25 cellular contexts compared by ENCODE assay signal in genomic region chr20:56348746-56349145, GRCh38. TPM values are rescaled to one million over a fixed set of nuclear protein-coding genes. Genes with fewer than 3 reads are reported as not detected.
DNase-seq lines count a peak whose midpoint lies in the region; ATAC-seq and TF ChIP-seq lines count a peak whose summit lies in the region.
"Had no signal": no experiment of that assay in that cellular context is flagged by ENCODE, and none has a peak within 500 bp of the region (broad histone marks: within the 10 kb centered on the region; RNA-seq: fewer than 3 reads in every experiment).

No MANE protein-coding gene starts in this region.

- H3K4me1 Mint-ChIP-seq in GM23338 (peaks cover 16% of the 10 kb centered on the region), brain (peaks cover 24% of the 10 kb centered on the region), nephron (peaks cover 13% of the 10 kb centered on the region)
- H3K4me1 Mint-ChIP-seq in effector memory CD8-positive, alpha-beta T cell (ENCODE audit: low read depth in 2 of 2) = peaks cover 0 to 5% of the 10 kb centered on the region in 2 donors
- H3K4me1 Mint-ChIP-seq: activated T-helper 17 cell treated with anti-CD3 and anti-CD28 coated beads, Interleukin-2, amount 50 U/mL, for 72 hours had no signal

- TF ChIP-seq CTCF in 22Rv1 (IDR thresholded peaks at IDR 0.05) (no peak), GM23338 (conservative IDR thresholded peaks at IDR 0.05; ENCODE audit: low read depth in 2 of 2) (no peak), brain (conservative IDR thresholded peaks at IDR 0.05) (no peak), nephron (IDR thresholded peaks at IDR 0.05; ENCODE audit: unreplicated experiment in 3 of 3) (no peak)

- H4K20me1 ChIP-seq in GM23338 (replicated peaks; ENCODE audit: insufficient read depth) = no peaks in the 10 kb centered on the region

- in situ Hi-C loops in ACHN (cut with HindIII; ENCODE audit: low pct_ligation_motif_present, low pct_unique_long_range_greater_than_20kb, low sequenced_read_pairs) = no loop called here

- no peak for DNase-seq in GM23338 (ENCODE audit: low spot score)
- DNase-seq in ACHN = no peak
- no peak for DNase-seq in effector memory CD8-positive, alpha-beta T cell
- DNase-seq: activated CD4-positive, alpha-beta memory T cell treated with anti-CD3 and anti-CD28 coated beads, Interleukin-2, amount 10 ng/mL, durations not matched to agents 7 days and 5 days; activated CD8-positive, alpha-beta memory T cell treated with anti-CD3 and anti-CD28 coated beads, Interleukin-2, amount 50 U/mL, for 4 hours; anterior cingulate cortex; CD4-positive, alpha-beta T cell; cortex of kidney; lower lobe of right lung; natural killer cell; NCI-H1436; NCI-H446; NCI-H774; Peyer's patch; SHP77 treated with DMSO at 0.1 percent for 48 hours; stimulated activated naive CD4-positive, alpha-beta T cell had no signal

- peaks cover 16% of the 10 kb centered on the region for H3K4me1 ChIP-seq in GM23338 (ENCODE audit: insufficient read depth)

- no peak overlapping the region for H2AFZ ChIP-seq in GM23338

- H3K27ac ChIP-seq in 22Rv1 (peak overlapping the region; percentile 41), GM23338 (ENCODE audit: low read depth) (no peak overlapping the region)
- H3K27ac ChIP-seq: gastroesophageal sphincter, lower lobe of right lung, Peyer's patch had no signal

- ATAC-seq in GM23338 (no peak), HG03135 (IDR thresholded peaks at IDR 0.05; ENCODE audit: unreplicated experiment) (no peak), GM21717 (IDR thresholded peaks at IDR 0.05; ENCODE audit: unreplicated experiment) (no peak)
- ATAC-seq in effector memory CD8-positive, alpha-beta T cell (replicated peaks) = no peak
- ATAC-seq: activated T-helper 17 cell treated with anti-CD3 and anti-CD28 coated beads, Interleukin-2, amount 50 U/mL, for 72 hours; gastroesophageal sphincter; lower lobe of right lung; natural killer cell had no signal

- H3K27me3 Mint-ChIP-seq in GM23338 (ENCODE audit: insufficient read depth, low read depth, poor library complexity) (peaks cover 30% of the 10 kb centered on the region), brain (peaks cover 11% of the 10 kb centered on the region), nephron (ENCODE audit: low read depth) (peaks cover 46% of the 10 kb centered on the region)
- H3K27me3 Mint-ChIP-seq in effector memory CD8-positive, alpha-beta T cell = peaks cover 48 to 77% of the 10 kb centered on the region in 2 donors

- no peaks in the 10 kb centered on the region for H3F3A ChIP-seq in GM23338 (replicated peaks; ENCODE audit: low read depth)

- no peak overlapping the region; the same call in 2 of the 3 replicates for H3K4me3 Mint-ChIP-seq in GM23338
- H3K4me3 Mint-ChIP-seq in brain = peak overlapping the region in 3 of 5 experiments; percentile 59 to 73 (median 62)
- no peak overlapping the region for H3K4me3 Mint-ChIP-seq in nephron
- no peak overlapping the region for H3K4me3 Mint-ChIP-seq in effector memory CD8-positive, alpha-beta T cell
- H3K4me3 Mint-ChIP-seq: activated CD4-positive, alpha-beta memory T cell treated with anti-CD3 and anti-CD28 coated beads, Interleukin-2, amount 10 ng/mL, durations not matched to agents 7 days and 5 days; activated naive CD8-positive, alpha-beta T cell; activated T-helper 17 cell treated with anti-CD3 and anti-CD28 coated beads, Interleukin-2, amount 50 U/mL, for 72 hours; CD4-positive, alpha-beta T cell; natural killer cell had no signal

- no peaks in the 10 kb centered on the region for H3K79me2 ChIP-seq in GM23338 (replicated peaks; ENCODE audit: insufficient read depth)

- no peaks in the 10 kb centered on the region for H3K9me2 ChIP-seq in GM23338 (ENCODE audit: insufficient read depth)

- H3K9me3 Mint-ChIP-seq in GM23338 = no peaks in the 10 kb centered on the region; the same call in 2 of the 3 replicates
- H3K9me3 Mint-ChIP-seq in brain = peaks cover 0 to 3% (median 0%) of the 10 kb centered on the region in 5 experiments
- no peaks in the 10 kb centered on the region for H3K9me3 Mint-ChIP-seq in nephron
- no peaks in the 10 kb centered on the region for H3K9me3 Mint-ChIP-seq in effector memory CD8-positive, alpha-beta T cell
- H3K9me3 Mint-ChIP-seq: activated CD4-positive, alpha-beta memory T cell treated with anti-CD3 and anti-CD28 coated beads, Interleukin-2, amount 10 ng/mL, durations not matched to agents 7 days and 5 days; activated T-helper 17 cell treated with anti-CD3 and anti-CD28 coated beads, Interleukin-2, amount 50 U/mL, for 72 hours; CD4-positive, alpha-beta T cell; natural killer cell had no signal

- H3K36me3 Mint-ChIP-seq in GM23338 (ENCODE audit: low read depth) (no peaks in the 10 kb centered on the region), brain (no peaks in the 10 kb centered on the region), nephron (ENCODE audit: low read depth) (no peaks in the 10 kb centered on the region)
- no peaks in the 10 kb centered on the region for H3K36me3 Mint-ChIP-seq in effector memory CD8-positive, alpha-beta T cell (ENCODE audit: insufficient read depth)
- H3K36me3 Mint-ChIP-seq: activated naive CD8-positive, alpha-beta T cell; natural killer cell had no signal

- H3K36me3 ChIP-seq in GM23338 (ENCODE audit: insufficient read depth) = no peaks in the 10 kb centered on the region
- H3K36me3 ChIP-seq: gastroesophageal sphincter, HAP-1, lower lobe of right lung, Peyer's patch had no signal

- no peak overlapping the region for H3K27ac Mint-ChIP-seq in GM23338
- H3K27ac Mint-ChIP-seq in brain = peak overlapping the region in 2 of 5 experiments; percentile 71 to 77
- peak overlapping the region; percentile 1 to 78 (median 65) for H3K27ac Mint-ChIP-seq in nephron
- H3K27ac Mint-ChIP-seq in effector memory CD8-positive, alpha-beta T cell = no peak overlapping the region
- H3K27ac Mint-ChIP-seq: activated CD4-positive, alpha-beta memory T cell treated with anti-CD3 and anti-CD28 coated beads, Interleukin-2, amount 10 ng/mL, durations not matched to agents 7 days and 5 days; activated naive CD8-positive, alpha-beta T cell; activated T-helper 17 cell treated with anti-CD3 and anti-CD28 coated beads, Interleukin-2, amount 50 U/mL, for 72 hours; CD4-positive, alpha-beta T cell; natural killer cell had no signal

- peak overlapping the region; percentile 50; the same call in 1 of the 2 replicates for H3K4me2 ChIP-seq in GM23338

- H3K4me3 ChIP-seq in GM23338 = no peak overlapping the region
- H3K4me3 ChIP-seq: gastroesophageal sphincter, HAP-1, lower lobe of right lung, Peyer's patch had no signal

- peaks cover 60% of the 10 kb centered on the region for H3K27me3 ChIP-seq in GM23338 (ENCODE audit: insufficient read depth)
- H3K27me3 ChIP-seq: Peyer's patch had no signal

TF ChIP-seq in GM23338, 12 proteins besides CTCF, POLR2A, EP300 and RAD21:
- no peak for TF ChIP-seq CREB1 (CRISPR knock-in tag; IDR thresholded peaks at IDR 0.05; ENCODE audit: low read depth)
- TF ChIP-seq POLR2AphosphoS5 (IDR thresholded peaks at IDR 0.05; ENCODE audit: low read depth) = no peak
- TF ChIP-seq NANOG (IDR thresholded peaks at IDR 0.05; ENCODE audit: borderline replicate concordance) = no peak
- no peak for TF ChIP-seq EZH2 (IDR thresholded peaks at IDR 0.05; ENCODE audit: low read depth, unreplicated experiment)
TF ChIP-seq in GM23338: peak in this region for 0.

RNA-seq across cellular contexts. Expression of gene FAM210B, which starts 10.0 kb away (rescaled TPM):
- total RNA-seq in GM23338 (2014; rRNA removed; shearing (Covaris generic)) = 15.7 and 16.2 TPM in 2 replicates
- 14.6 and 15.4 TPM in 2 replicates for polyA plus RNA-seq in GM23338 (2016; fragmentation: Nextera tagmentation; extraction: Ambion mirVana)
- 191 TPM for polyA plus RNA-seq in brain (ENCODE audit: insufficient read depth, low read depth, low replicate concordance)

RNA-seq across cellular contexts. Expression of gene AURKA, which starts 43.3 kb away (rescaled TPM):
- 75.8 and 96.9 TPM in 2 replicates for total RNA-seq in GM23338 (2014; rRNA removed; shearing (Covaris generic))
- polyA plus RNA-seq in GM23338 (2016; fragmentation: Nextera tagmentation; extraction: Ambion mirVana) = 79.3 and 82.0 TPM in 2 replicates
- polyA plus RNA-seq in brain (ENCODE audit: insufficient read depth, low read depth, low replicate concordance) = 26.3 TPM

RNA-seq across cellular contexts. Expression of gene CSTF1, which starts 43.7 kb away (rescaled TPM):
- 59.1 and 62.3 TPM in 2 replicates for total RNA-seq in GM23338 (2014; rRNA removed; shearing (Covaris generic))
- 17.1 and 21.5 TPM in 2 replicates for polyA plus RNA-seq in GM23338 (2016; fragmentation: Nextera tagmentation; extraction: Ambion mirVana)
- polyA plus RNA-seq in brain (ENCODE audit: insufficient read depth, low read depth, low replicate concordance) = 27.0 TPM

Comparison
In these comparisons a context has a peak if more than half of its experiments do, and no peak if none do; other contexts are left out.
1. H3K27ac Mint-ChIP-seq: peak in nephron (3 of 3); none in GM23338 (single experiment) and effector memory CD8-positive, alpha-beta T cell (0 of 2).
2. H3K4me3 Mint-ChIP-seq: peak in brain (3 of 5); none in GM23338 (single experiment), nephron (0 of 3) and effector memory CD8-positive, alpha-beta T cell (0 of 2).
3. RNA of gene FAM210B, which starts 10.0 kb away (polyA plus RNA-seq): 191 TPM in brain (single experiment); 14.6 to 15.4 TPM in GM23338; every median in the first group is over 10 times any median in the second.